Comparison of ENCODE assay signal across 8 cellular contexts in the genomic region with DNA sequence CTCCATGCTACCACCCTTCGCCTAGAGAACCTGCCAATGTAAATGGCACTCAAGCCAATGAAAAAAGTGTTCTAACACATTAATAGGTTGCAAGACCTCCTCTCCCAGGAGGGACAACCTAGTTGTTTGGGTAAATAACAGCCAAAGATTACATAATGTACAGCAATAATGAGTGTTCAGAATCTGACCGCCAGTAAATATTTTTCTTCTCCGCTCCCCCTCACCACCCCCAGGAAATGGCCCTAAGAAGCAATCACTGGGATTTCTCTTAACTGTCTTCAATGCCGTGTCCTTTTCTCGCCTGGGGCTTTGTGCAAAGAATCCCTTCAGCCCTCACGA. TPM values are rescaled to one million over a fixed set of nuclear protein-coding genes. Genes with fewer than 3 reads are reported as not detected.
DNase-seq lines count a peak whose midpoint lies in the region; ATAC-seq and TF ChIP-seq lines count a peak whose summit lies in the region.

No MANE protein-coding gene starts in this region.

- H4K20me1 ChIP-seq in fibroblast of lung (ENCODE audit: control insufficient read depth, extremely low read depth, insufficient read depth, low read length): no peaks in the 10 kb centered on the region

- POLR2A ChIA-PET in AG04450 (lab: Yijun Ruan, JAX): no interaction called here

- ATAC-seq in GM21447 (IDR thresholded peaks at IDR 0.05; ENCODE audit: unreplicated experiment) (peak; percentile 2), GM21360 (IDR thresholded peaks at IDR 0.05; ENCODE audit: unreplicated experiment) (no peak)

- H3K27me3 ChIP-seq in AG04450 (ENCODE audit: control insufficient read depth, insufficient read depth, low read length) (no peaks in the 10 kb centered on the region), fibroblast of lung (ENCODE audit: control insufficient read depth, insufficient read depth, low read length) (no peaks in the 10 kb centered on the region)

- no peaks in the 10 kb centered on the region; the same call in 1 of the 2 replicates for H3K9me3 ChIP-seq in AG04450 (ENCODE audit: control insufficient read depth, insufficient read depth, low read length)
- no peaks in the 10 kb centered on the region for H3K9me3 ChIP-seq in fibroblast of lung (ENCODE audit: control insufficient read depth, insufficient read depth, low read depth, low read length)

- H3K4me3 ChIP-seq in AG04450 (ENCODE audit: low read depth, low read length): peak overlapping the region; percentile 99
- peak overlapping the region; percentile 52 to 100 (median 80) for H3K4me3 ChIP-seq in fibroblast of lung (replicated peaks in 1 of 4; ENCODE audit: control extremely low read depth in 1 of 4, insufficient read depth in 1 of 4, low read depth in 3 of 4, low read length in 4 of 4)

- no peaks in the 10 kb centered on the region for H3K36me3 ChIP-seq in fibroblast of lung (ENCODE audit: control insufficient read depth, insufficient read depth, low read length)

- CTCF ChIA-PET in AG04450 (lab: Charles Lee): interaction anchor here (0.5 to 4.3 kb wide), 9 partner anchors 21 to 171 kb away, joined by 3 to 125 read pairs (median 4); partner anchors contain the start of gene ORC2

- H3K27ac ChIP-seq in AG04450 (ENCODE audit: low read depth, low read length) (peak overlapping the region; percentile 4), fibroblast of lung (ENCODE audit: insufficient read depth, low read length) (peak overlapping the region; percentile 77)

- H3K79me2 ChIP-seq in fibroblast of lung (ENCODE audit: control insufficient read depth, insufficient read depth, low read length): peaks cover 69% of the 10 kb centered on the region

- peak overlapping the region; percentile 95 for H3K4me2 ChIP-seq in fibroblast of lung (ENCODE audit: extremely low read depth, insufficient read depth, low read length)

- TF ChIP-seq CTCF in AG04450 (IDR thresholded peaks at IDR 0.05; ENCODE audit: low read depth, low read length) (no peak), fibroblast of lung (conservative IDR thresholded peaks at IDR 0.05 in 1 of 2, IDR thresholded peaks at IDR 0.05 in 1 of 2; ENCODE audit: low read depth in 1 of 2, low read length in 2 of 2) (no peak)

- H3K4me1 ChIP-seq in fibroblast of lung (ENCODE audit: control insufficient read depth, extremely low read depth, insufficient read depth, low read length): no peaks in the 10 kb centered on the region

- peak overlapping the region; percentile 75 for H2AFZ ChIP-seq in fibroblast of lung (ENCODE audit: low read length)

- peak overlapping the region; percentile 65 for H3K9ac ChIP-seq in fibroblast of lung (ENCODE audit: insufficient read depth, low read length)

- DNase-seq in AG04450 (ENCODE audit: low read depth, low spot score) (no peak), SW480 (ENCODE audit: low spot score) (peak; percentile 27), fibroblast of lung (ENCODE audit: low read depth in 2 of 2) (peak in 1 of 2 donors; percentile 10), pons (ENCODE audit: low spot score) (peak; percentile 20), NCI-H1436 treated with DMSO at 0.1 percent for 48 hours (lab: John Stamatoyannopoulos, UW) (no peak), GF-D8 (lab: John Stamatoyannopoulos, UW) (no peak)

RNA-seq across cellular contexts. Expression of gene HYCC2, which starts 0.5 kb away (rescaled TPM):
- 4.5 and 6.1 TPM in 2 replicates for polyA plus RNA-seq in AG04450 (2011; rRNA removed)
- 9.2 and 15.1 TPM in 2 replicates for polyA minus RNA-seq in AG04450 (2011; rRNA and poly(A)+ RNA removed)
- total RNA-seq in fibroblast of lung: 6.2 and 8.6 TPM in 2 replicates
- polyA plus RNA-seq in fibroblast of lung: 3.4 and 6.2 TPM in 2 replicates
- polyA plus RNA-seq in fibroblast of lung (2012): 2.2 and 5.4 TPM in 2 replicates
- polyA minus RNA-seq in fibroblast of lung (ENCODE audit: low replicate concordance): 2.6 and 2.9 TPM in 2 replicates

RNA-seq across cellular contexts. Expression of gene NDUFB3, which starts 0.9 kb away (rescaled TPM):
- polyA plus RNA-seq in AG04450 (2011; rRNA removed) (90.9 and 121 TPM in 2 replicates), fibroblast of lung (117 and 121 TPM in 2 replicates)
- polyA minus RNA-seq in AG04450 (2011; rRNA and poly(A)+ RNA removed): 12.4 and 18.2 TPM in 2 replicates
- total RNA-seq in fibroblast of lung: 69.9 and 77.5 TPM in 2 replicates
- 134 and 162 TPM in 2 replicates for polyA plus RNA-seq in fibroblast of lung (2012)
- polyA minus RNA-seq in fibroblast of lung (ENCODE audit: low replicate concordance): 2.3 and 5.1 TPM in 2 replicates

RNA-seq across cellular contexts. Expression of gene CFLAR, which starts 45.0 kb away (rescaled TPM):
- 32.7 and 36.3 TPM in 2 replicates for polyA plus RNA-seq in AG04450 (2011; rRNA removed)
- polyA minus RNA-seq in AG04450 (2011; rRNA and poly(A)+ RNA removed): 69.2 and 71.5 TPM in 2 replicates
- 80.4 and 86.5 TPM in 2 replicates for total RNA-seq in fibroblast of lung
- polyA plus RNA-seq in fibroblast of lung: 24.9 and 39.3 TPM in 2 replicates
- polyA plus RNA-seq in fibroblast of lung (2012): 18.4 and 31.1 TPM in 2 replicates
- polyA minus RNA-seq in fibroblast of lung (ENCODE audit: low replicate concordance): 46.1 and 77.7 TPM in 2 replicates

Comparison
In these comparisons a context has a peak if more than half of its experiments do, and no peak if none do; other contexts are left out.
1. DNase-seq: peak in SW480 (single experiment) and pons (single experiment); none in AG04450 (single experiment), NCI-H1436 treated with DMSO at 0.1 percent for 48 hours (single experiment) and GF-D8 (single experiment).